ENCODE assay signal across 21 cellular contexts in the genomic region with DNA sequence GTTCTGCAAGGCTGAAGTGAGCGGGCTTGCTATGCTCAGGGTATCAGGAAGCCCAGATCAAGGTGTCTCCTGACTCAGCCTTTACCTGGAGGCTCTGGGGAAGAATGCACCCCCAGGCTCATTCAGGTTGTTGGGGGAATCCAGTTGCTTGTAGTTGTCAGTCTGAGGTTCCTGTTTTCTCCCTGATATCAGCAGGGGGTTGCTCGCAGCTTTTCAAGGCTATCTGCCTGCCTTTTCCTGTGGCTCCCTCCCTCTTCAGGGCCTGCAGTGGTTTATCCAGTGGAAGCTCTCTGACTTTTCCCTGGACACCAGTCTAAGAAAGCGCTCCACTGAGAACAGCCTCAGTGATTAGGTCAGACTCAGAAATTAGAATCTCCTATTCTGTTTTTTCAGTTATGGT.
DNase-seq lines count a peak whose midpoint lies in the region; ATAC-seq and TF ChIP-seq lines count a peak whose summit lies in the region.
"Had no signal": no experiment of that assay in that cellular context is flagged by ENCODE, and none has a peak within 500 bp of the region (broad histone marks: within the 10 kb centered on the region; RNA-seq: fewer than 3 reads in every experiment).

No MANE protein-coding gene starts in this region.

- H3K4ac ChIP-seq in trophoblast cell (ENCODE audit: low read depth, low read length), result peak overlapping the region; percentile 9

- H3K36me3 ChIP-seq in mammary epithelial cell (ENCODE audit: insufficient read depth, low read length) (no peaks in the 10 kb centered on the region), breast epithelium (no peaks in the 10 kb centered on the region), trophoblast cell (ENCODE audit: control insufficient read depth in 1 of 2, insufficient read depth in 2 of 2, low read length in 2 of 2) (no peaks in the 10 kb centered on the region), Karpas-422 (ENCODE audit: insufficient read depth, low read length) (no peaks in the 10 kb centered on the region)

- H2BK120ac ChIP-seq in trophoblast cell (ENCODE audit: insufficient read depth, low read length, poor library complexity), result no peak overlapping the region

- intact Hi-C loops in mammary epithelial cell (cut with micrococcal nuclease), result no loop called here
- intact Hi-C loops in breast epithelium (cut with DNase I; ENCODE audit: low total_unique reads), result no loop called here

- H3K4me1 ChIP-seq in mammary epithelial cell (ENCODE audit: insufficient read depth, low read length), result peaks cover 15% of the 10 kb centered on the region
- H3K4me1 ChIP-seq in breast epithelium, result no peaks in the 10 kb centered on the region
- H3K4me1 ChIP-seq in foreskin keratinocyte, result peaks cover 11% of the 10 kb centered on the region
- H3K4me1 ChIP-seq in trophoblast cell (ENCODE audit: control insufficient read depth in 1 of 2, insufficient read depth in 2 of 2, low read length in 2 of 2), result peaks cover 5 to 7% of the 10 kb centered on the region in 2 experiments
- H3K4me1 ChIP-seq in Karpas-422 (ENCODE audit: low read length), result no peaks in the 10 kb centered on the region

- peaks cover 47% of the 10 kb centered on the region for H3K79me2 ChIP-seq in mammary epithelial cell (ENCODE audit: insufficient read depth, low read length)
- H3K79me2 ChIP-seq in trophoblast cell (ENCODE audit: control insufficient read depth, insufficient read depth, low read length, poor library complexity), result no peaks in the 10 kb centered on the region
- no peaks in the 10 kb centered on the region for H3K79me2 ChIP-seq in Karpas-422 (ENCODE audit: low read length)

- TF ChIP-seq POLR2A in breast epithelium (IDR thresholded peaks at IDR 0.05), result no peak

- DNase-seq in mammary epithelial cell (no peak), breast epithelium (ENCODE audit: low spot score in 2 of 2) (no peak), foreskin keratinocyte (peak in 1 of 2 donors; percentile 30), iPS DF 4.7 (ENCODE audit: extremely low read depth, low spot score) (peak; percentile 25), trophoblast cell (peak in 1 of 2 donors; percentile 28), Karpas-422 (no peak)
- DNase-seq: CD4-positive, alpha-beta T cell; DMS53; GM23248; IMR-90; Kasumi-1; MM.1S; NCI-H1105; NCI-H1694; NCI-H2107; NCI-H226; NCI-H524 treated with DMSO at 0.1 percent for 48 hours had no signal

- no peaks in the 10 kb centered on the region for H3K9me2 ChIP-seq in Karpas-422 (replicated peaks; ENCODE audit: insufficient read depth, low read length)

- H3K4me3 ChIP-seq in mammary epithelial cell (replicated peaks in 1 of 3; ENCODE audit: insufficient read depth in 1 of 3, low read depth in 2 of 3, low read length in 3 of 3) (no peak overlapping the region), breast epithelium (no peak overlapping the region), trophoblast cell (ENCODE audit: low read depth, low read length) (no peak overlapping the region), Karpas-422 (ENCODE audit: low read length) (no peak overlapping the region)
- H3K4me3 ChIP-seq: GM23248 had no signal

- no peak overlapping the region for H3K9ac ChIP-seq in mammary epithelial cell (ENCODE audit: insufficient read depth, low read length)
- no peak overlapping the region for H3K9ac ChIP-seq in trophoblast cell (ENCODE audit: low read length)
- no peak overlapping the region for H3K9ac ChIP-seq in Karpas-422 (ENCODE audit: low read length)
- H3K9ac ChIP-seq: GM23248 had no signal

- H3K23ac ChIP-seq in trophoblast cell (ENCODE audit: low read length), result no peak overlapping the region

- CTCF ChIA-PET in mammary epithelial cell (lab: Charles Lee; ENCODE audit: low non-redundant PET), result no interaction called here

- peak overlapping the region; percentile 25 for H3K14ac ChIP-seq in trophoblast cell (ENCODE audit: low read length)

- in situ Hi-C loops in mammary epithelial cell (cut with MboI; ENCODE audit: low sequenced_read_pairs in 2 of 2), result no loop called here

- H2AFZ ChIP-seq in mammary epithelial cell (ENCODE audit: low read depth, low read length) (no peak overlapping the region), trophoblast cell (ENCODE audit: insufficient read depth, low read length, poor library complexity) (no peak overlapping the region), Karpas-422 (ENCODE audit: low read length) (no peak overlapping the region)
- H2AFZ ChIP-seq: GM23248 had no signal

- H3K9me3 ChIP-seq in mammary epithelial cell (replicated peaks; ENCODE audit: insufficient read depth, low read length) (no peaks in the 10 kb centered on the region), breast epithelium (no peaks in the 10 kb centered on the region), trophoblast cell (ENCODE audit: insufficient read depth, low read depth, low read length) (no peaks in the 10 kb centered on the region), Karpas-422 (ENCODE audit: low read length) (peaks cover 4% of the 10 kb centered on the region; the same call in 1 of the 2 replicates)

- BruUV-seq in mammary epithelial cell (replicated peaks; lab: Mats Ljungman, UMichigan), result no TSS peak

- H3K27ac ChIP-seq in mammary epithelial cell (ENCODE audit: insufficient read depth, low read depth, low read length), result peak overlapping the region; percentile 86
- no peak overlapping the region for H3K27ac ChIP-seq in breast epithelium
- H3K27ac ChIP-seq in foreskin keratinocyte, result no peak overlapping the region
- H3K27ac ChIP-seq in trophoblast cell (ENCODE audit: low read depth, low read length), result no peak overlapping the region
- no peak overlapping the region for H3K27ac ChIP-seq in Karpas-422 (ENCODE audit: low read length)
- H3K27ac ChIP-seq: 22Rv1, GM23248 had no signal

- no peak overlapping the region for H4K8ac ChIP-seq in trophoblast cell (ENCODE audit: low read depth, low read length)

- 98% methylated on average over 3 of the region's 3 CpGs for WGBS in mammary epithelial cell (ENCODE audit: low coverage, missing lambda C conversion rate)
- no CpG with 5 or more reads among the region's 3 CpGs for WGBS in trophoblast cell (ENCODE audit: extremely low coverage, insufficient coverage, insufficient read length)

- H2BK12ac ChIP-seq in trophoblast cell (ENCODE audit: low read length), result peak overlapping the region; percentile 32

- H2AK5ac ChIP-seq in trophoblast cell (ENCODE audit: low read length), result no peak overlapping the region

- H3K18ac ChIP-seq in trophoblast cell (ENCODE audit: low read length), result no peak overlapping the region

- H4K20me1 ChIP-seq in mammary epithelial cell (ENCODE audit: insufficient read depth, low read length), result no peaks in the 10 kb centered on the region
- no peaks in the 10 kb centered on the region for H4K20me1 ChIP-seq in Karpas-422 (ENCODE audit: insufficient read depth, low read depth, low read length)

- H4K91ac ChIP-seq in trophoblast cell (ENCODE audit: low read depth, low read length), result peak overlapping the region; percentile 50

- no peak overlapping the region for H3K4me2 ChIP-seq in mammary epithelial cell (ENCODE audit: insufficient read depth, low read depth, low read length)
- H3K4me2 ChIP-seq in trophoblast cell (ENCODE audit: low read length), result no peak overlapping the region
- no peak overlapping the region for H3K4me2 ChIP-seq in Karpas-422 (ENCODE audit: low read depth, low read length, poor library complexity, severe bottlenecking)

- peak; percentile 64 for ATAC-seq in foreskin keratinocyte
- ATAC-seq in HG03460 (IDR thresholded peaks at IDR 0.05; ENCODE audit: unreplicated experiment), result no peak
- no peak for ATAC-seq in HG03565 (IDR thresholded peaks at IDR 0.05; ENCODE audit: unreplicated experiment)
- ATAC-seq: Panc1 had no signal

- TF ChIP-seq CTCF in mammary epithelial cell (conservative IDR thresholded peaks at IDR 0.05 in 1 of 2, IDR thresholded peaks at IDR 0.05 in 1 of 2; ENCODE audit: extremely low read depth in 1 of 2, insufficient read depth in 1 of 2, low read depth in 1 of 2, low read length in 2 of 2) (no peak), breast epithelium (IDR thresholded peaks at IDR 0.05) (no peak), foreskin keratinocyte (conservative IDR thresholded peaks at IDR 0.05) (no peak)

- peaks cover 4% of the 10 kb centered on the region for H3K79me1 ChIP-seq in trophoblast cell (ENCODE audit: low read length)

- dilution Hi-C loops in mammary epithelial cell (cut with HindIII; ENCODE audit: low sequenced_read_pairs), result no loop called here

- H2BK5ac ChIP-seq in trophoblast cell (ENCODE audit: low read depth, low read length, poor library complexity), result peak overlapping the region; percentile 1

- H3K27me3 ChIP-seq in mammary epithelial cell (ENCODE audit: insufficient read depth, low read length) (no peaks in the 10 kb centered on the region), breast epithelium (no peaks in the 10 kb centered on the region), foreskin keratinocyte (no peaks in the 10 kb centered on the region), trophoblast cell (ENCODE audit: insufficient read depth, low read length) (no peaks in the 10 kb centered on the region), Karpas-422 (ENCODE audit: low read length) (no peaks in the 10 kb centered on the region)

- no peak overlapping the region for H4K12ac ChIP-seq in trophoblast cell (ENCODE audit: low read depth, low read length)
